1 cellular context compared by ENCODE assay signal in genomic region chr12:89525824-89526770, GRCh38.
TF ChIP-seq lines count a peak whose summit lies in the region.

POC1B (minus strand) TSS chr12:89526047; CDS start chr12:89525895, 152 bp downstream.

TF ChIP-seq in HepG2, 621 proteins besides CTCF, POLR2A, EP300 and RAD21 (continued from another document and continues in another):
- TF ChIP-seq, protein P1, sequence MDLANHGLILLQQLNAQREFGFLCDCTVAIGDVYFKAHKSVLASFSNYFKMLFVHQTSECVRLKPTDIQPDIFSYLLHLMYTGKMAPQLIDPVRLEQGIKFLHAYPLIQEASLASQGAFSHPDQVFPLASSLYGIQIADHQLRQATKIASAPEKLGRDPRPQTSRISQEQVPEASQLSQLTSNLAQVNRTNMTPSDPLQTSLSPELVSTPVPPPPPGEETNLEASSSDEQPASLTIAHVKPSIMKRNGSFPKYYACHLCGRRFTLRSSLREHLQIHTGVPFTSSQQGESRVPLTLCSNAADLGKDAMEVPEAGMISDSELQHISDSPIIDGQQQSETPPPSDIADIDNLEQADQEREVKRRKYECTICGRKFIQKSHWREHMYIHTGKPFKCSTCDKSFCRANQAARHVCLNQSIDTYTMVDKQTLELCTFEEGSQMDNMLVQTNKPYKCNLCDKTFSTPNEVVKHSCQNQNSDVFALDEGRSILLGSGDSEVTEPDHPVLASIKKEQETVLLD (CRISPR knock-in tag; IDR thresholded peaks at IDR 0.05; ENCODE audit: low read depth), result peak; percentile 55; the same call in 1 of the 2 replicates
- no peak for TF ChIP-seq ZBTB40 (IDR thresholded peaks at IDR 0.05)
- no peak for TF ChIP-seq ZBTB40 (CRISPR knock-in tag; IDR thresholded peaks at IDR 0.05)
- no peak for TF ChIP-seq SKIL (CRISPR knock-in tag; IDR thresholded peaks at IDR 0.05; ENCODE audit: borderline replicate concordance)
- TF ChIP-seq ASH2L (IDR thresholded peaks at IDR 0.05; ENCODE audit: insufficient read length, low read depth, low read length), result peak; percentile 97
- TF ChIP-seq ARNTL (CRISPR knock-in tag; IDR thresholded peaks at IDR 0.05), result 0 out of 2 replicates have a peak, but pooled peaks have one; percentile 46
- TF ChIP-seq ETV5 (CRISPR knock-in tag; IDR thresholded peaks at IDR 0.05; ENCODE audit: borderline replicate concordance), result peak; percentile 39
- peak; percentile 59 for TF ChIP-seq IKZF5 (CRISPR knock-in tag; IDR thresholded peaks at IDR 0.05)
- TF ChIP-seq PCBP2 (optimal IDR thresholded peaks at IDR 0.05; ENCODE audit: low read depth, low read length, poor library complexity, severe bottlenecking), result no peak
- TF ChIP-seq RXRA (CRISPR knock-in tag; IDR thresholded peaks at IDR 0.05), result peak; percentile 89
- no peak for TF ChIP-seq ZNF547 (CRISPR knock-in tag; IDR thresholded peaks at IDR 0.05)
- TF ChIP-seq SIN3B (IDR thresholded peaks at IDR 0.05; ENCODE audit: low read length), result peak; percentile 76; the same call in 1 of the 2 replicates
- TF ChIP-seq ZMAT3 (CRISPR knock-in tag; conservative IDR thresholded peaks at IDR 0.05), result no peak
- TF ChIP-seq, protein P2, sequence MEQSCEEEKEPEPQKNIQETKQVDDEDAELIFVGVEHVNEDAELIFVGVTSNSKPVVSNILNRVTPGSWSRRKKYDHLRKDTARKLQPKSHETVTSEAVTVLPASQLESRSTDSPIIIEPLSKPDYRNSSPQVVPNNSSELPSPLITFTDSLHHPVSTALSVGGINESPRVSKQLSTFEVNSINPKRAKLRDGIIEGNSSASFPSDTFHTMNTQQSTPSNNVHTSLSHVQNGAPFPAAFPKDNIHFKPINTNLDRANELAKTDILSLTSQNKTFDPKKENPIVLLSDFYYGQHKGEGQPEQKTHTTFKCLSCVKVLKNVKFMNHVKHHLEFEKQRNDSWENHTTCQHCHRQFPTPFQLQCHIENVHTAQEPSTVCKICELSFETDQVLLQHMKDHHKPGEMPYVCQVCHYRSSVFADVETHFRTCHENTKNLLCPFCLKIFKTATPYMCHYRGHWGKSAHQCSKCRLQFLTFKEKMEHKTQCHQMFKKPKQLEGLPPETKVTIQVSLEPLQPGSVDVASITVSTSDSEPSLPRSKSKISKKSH (CRISPR knock-in tag; IDR thresholded peaks at IDR 0.05; ENCODE audit: borderline replicate concordance), result no peak
- peak; percentile 57 for TF ChIP-seq PHF21A (CRISPR knock-in tag; IDR thresholded peaks at IDR 0.05)
- peak; percentile 82; the same call in 1 of the 2 replicates for TF ChIP-seq TGIF2 (CRISPR knock-in tag; IDR thresholded peaks at IDR 0.05)
- no peak for TF ChIP-seq TP53 (CRISPR knock-in tag; conservative IDR thresholded peaks at IDR 0.05)
- TF ChIP-seq ZFX (CRISPR knock-in tag; IDR thresholded peaks at IDR 0.05; ENCODE audit: low read depth), result peak; percentile 83
- no peak for TF ChIP-seq TEF (CRISPR knock-in tag; IDR thresholded peaks at IDR 0.05)
- TF ChIP-seq MTERF4 (CRISPR knock-in tag; IDR thresholded peaks at IDR 0.05), result no peak
- TF ChIP-seq CEBPG (CRISPR knock-in tag; IDR thresholded peaks at IDR 0.05), result peak; percentile 7; the same call in 1 of the 2 replicates
- TF ChIP-seq BRD4 (CRISPR knock-in tag; IDR thresholded peaks at IDR 0.05), result peak; percentile 66
- peak; percentile 53; the same call in 1 of the 2 replicates for TF ChIP-seq NCOA1 (CRISPR knock-in tag; IDR thresholded peaks at IDR 0.05)
- no peak for TF ChIP-seq ZNF737 (CRISPR knock-in tag; IDR thresholded peaks at IDR 0.05; ENCODE audit: borderline replicate concordance)
- TF ChIP-seq MTA1 (CRISPR knock-in tag; IDR thresholded peaks at IDR 0.05; ENCODE audit: borderline replicate concordance), result peak; percentile 61; the same call in 1 of the 2 replicates
- no peak for TF ChIP-seq NFE2L2 (IDR thresholded peaks at IDR 0.05; ENCODE audit: low read length)
- peak; percentile 61; the same call in 1 of the 3 replicates for TF ChIP-seq MXI1 (IDR thresholded peaks at IDR 0.05; ENCODE audit: borderline replicate concordance, low read depth, low read length)
- TF ChIP-seq IRX3 (CRISPR knock-in tag; IDR thresholded peaks at IDR 0.05; ENCODE audit: borderline replicate concordance, low read depth), result peak; percentile 68; the same call in 1 of the 2 replicates
- TF ChIP-seq ZNF788 (CRISPR knock-in tag; IDR thresholded peaks at IDR 0.05; ENCODE audit: borderline replicate concordance), result peak; percentile 39; the same call in 1 of the 2 replicates
- TF ChIP-seq, protein P3, sequence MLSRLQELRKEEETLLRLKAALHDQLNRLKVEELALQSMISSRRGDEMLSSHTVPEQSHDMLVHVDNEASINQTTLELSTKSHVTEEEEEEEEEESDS (CRISPR knock-in tag; IDR thresholded peaks at IDR 0.05; ENCODE audit: borderline replicate concordance), result peak; percentile 39; the same call in 1 of the 2 replicates
- TF ChIP-seq ZNF101 (CRISPR knock-in tag; IDR thresholded peaks at IDR 0.05; ENCODE audit: borderline replicate concordance, low read depth), result no peak
- TF ChIP-seq ZNF839 (CRISPR knock-in tag; IDR thresholded peaks at IDR 0.05; ENCODE audit: borderline replicate concordance), result peak; percentile 89
- peak; percentile 77 for TF ChIP-seq ZNF331 (CRISPR knock-in tag; IDR thresholded peaks at IDR 0.05)
- no peak for TF ChIP-seq NFIC (IDR thresholded peaks at IDR 0.05; ENCODE audit: low read length)
- TF ChIP-seq, protein P4, sequence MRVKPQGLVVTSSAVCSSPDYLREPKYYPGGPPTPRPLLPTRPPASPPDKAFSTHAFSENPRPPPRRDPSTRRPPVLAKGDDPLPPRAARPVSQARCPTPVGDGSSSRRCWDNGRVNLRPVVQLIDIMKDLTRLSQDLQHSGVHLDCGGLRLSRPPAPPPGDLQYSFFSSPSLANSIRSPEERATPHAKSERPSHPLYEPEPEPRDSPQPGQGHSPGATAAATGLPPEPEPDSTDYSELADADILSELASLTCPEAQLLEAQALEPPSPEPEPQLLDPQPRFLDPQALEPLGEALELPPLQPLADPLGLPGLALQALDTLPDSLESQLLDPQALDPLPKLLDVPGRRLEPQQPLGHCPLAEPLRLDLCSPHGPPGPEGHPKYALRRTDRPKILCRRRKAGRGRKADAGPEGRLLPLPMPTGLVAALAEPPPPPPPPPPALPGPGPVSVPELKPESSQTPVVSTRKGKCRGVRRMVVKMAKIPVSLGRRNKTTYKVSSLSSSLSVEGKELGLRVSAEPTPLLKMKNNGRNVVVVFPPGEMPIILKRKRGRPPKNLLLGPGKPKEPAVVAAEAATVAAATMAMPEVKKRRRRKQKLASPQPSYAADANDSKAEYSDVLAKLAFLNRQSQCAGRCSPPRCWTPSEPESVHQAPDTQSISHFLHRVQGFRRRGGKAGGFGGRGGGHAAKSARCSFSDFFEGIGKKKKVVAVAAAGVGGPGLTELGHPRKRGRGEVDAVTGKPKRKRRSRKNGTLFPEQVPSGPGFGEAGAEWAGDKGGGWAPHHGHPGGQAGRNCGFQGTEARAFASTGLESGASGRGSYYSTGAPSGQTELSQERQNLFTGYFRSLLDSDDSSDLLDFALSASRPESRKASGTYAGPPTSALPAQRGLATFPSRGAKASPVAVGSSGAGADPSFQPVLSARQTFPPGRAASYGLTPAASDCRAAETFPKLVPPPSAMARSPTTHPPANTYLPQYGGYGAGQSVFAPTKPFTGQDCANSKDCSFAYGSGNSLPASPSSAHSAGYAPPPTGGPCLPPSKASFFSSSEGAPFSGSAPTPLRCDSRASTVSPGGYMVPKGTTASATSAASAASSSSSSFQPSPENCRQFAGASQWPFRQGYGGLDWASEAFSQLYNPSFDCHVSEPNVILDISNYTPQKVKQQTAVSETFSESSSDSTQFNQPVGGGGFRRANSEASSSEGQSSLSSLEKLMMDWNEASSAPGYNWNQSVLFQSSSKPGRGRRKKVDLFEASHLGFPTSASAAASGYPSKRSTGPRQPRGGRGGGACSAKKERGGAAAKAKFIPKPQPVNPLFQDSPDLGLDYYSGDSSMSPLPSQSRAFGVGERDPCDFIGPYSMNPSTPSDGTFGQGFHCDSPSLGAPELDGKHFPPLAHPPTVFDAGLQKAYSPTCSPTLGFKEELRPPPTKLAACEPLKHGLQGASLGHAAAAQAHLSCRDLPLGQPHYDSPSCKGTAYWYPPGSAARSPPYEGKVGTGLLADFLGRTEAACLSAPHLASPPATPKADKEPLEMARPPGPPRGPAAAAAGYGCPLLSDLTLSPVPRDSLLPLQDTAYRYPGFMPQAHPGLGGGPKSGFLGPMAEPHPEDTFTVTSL (CRISPR knock-in tag; IDR thresholded peaks at IDR 0.05; ENCODE audit: borderline replicate concordance), result no peak; the same call in 1 of the 2 replicates
